In the genomic region with DNA sequence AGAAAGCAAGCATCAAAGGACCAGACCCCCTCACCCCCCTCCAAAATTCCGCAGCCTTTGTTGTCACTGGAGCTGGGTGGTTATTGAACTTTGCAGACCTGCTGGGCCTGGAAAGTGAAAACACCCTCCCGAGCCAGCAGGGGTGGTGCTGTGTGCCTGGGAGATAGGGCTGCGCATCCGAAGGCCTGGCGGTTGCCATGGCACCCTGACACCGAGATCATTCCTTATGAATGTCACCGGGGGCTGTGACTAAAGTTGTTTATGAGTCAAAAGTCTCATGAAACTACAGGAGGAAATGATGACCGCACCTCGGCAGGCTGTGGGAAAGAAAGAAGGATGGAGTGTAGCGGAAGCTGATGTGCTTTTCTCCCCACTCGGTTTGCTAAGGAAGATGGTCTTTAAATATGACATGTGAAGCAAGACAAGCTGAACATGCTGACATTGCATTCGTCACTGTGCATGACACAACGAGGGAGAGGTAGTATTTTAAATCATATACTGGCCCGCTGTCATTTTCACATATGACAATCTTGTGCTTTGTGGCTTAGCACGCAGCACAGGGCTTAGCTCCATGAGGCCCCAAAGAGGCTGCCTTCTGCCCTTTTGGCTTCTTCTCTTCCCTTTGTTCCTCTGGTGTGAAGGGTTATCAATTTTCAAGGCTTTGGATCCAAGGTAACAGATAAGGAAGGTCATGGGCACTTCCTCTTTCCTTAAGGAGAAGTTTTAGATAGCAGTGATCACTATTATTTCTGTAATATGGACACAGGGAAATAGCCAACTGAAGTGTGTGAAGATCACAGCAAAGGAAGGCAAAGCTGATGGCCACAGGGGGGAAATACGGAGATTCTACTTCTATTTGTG, we compare ENCODE assay signal across 2 cellular contexts.
A peak's percentile ranks its signal among the peaks of the same experiment; 100 is the strongest.
TF ChIP-seq lines count a peak whose summit lies in the region.

No MANE protein-coding gene starts in this region.

TF ChIP-seq in IMR-90, 13 proteins besides CTCF, POLR2A, EP300 and RAD21:
- no peak for TF ChIP-seq FOS (IDR thresholded peaks at IDR 0.05; ENCODE audit: low read depth, low read length)
- no peak for TF ChIP-seq RFX5 (IDR thresholded peaks at IDR 0.05; ENCODE audit: low read depth, low read length)
- TF ChIP-seq MAZ (IDR thresholded peaks at IDR 0.05; ENCODE audit: borderline replicate concordance, low read depth, low read length), result no peak
- TF ChIP-seq MAFK (IDR thresholded peaks at IDR 0.05; ENCODE audit: low read depth, low read length), result peak; percentile 55

TF ChIP-seq in HepG2, 621 proteins besides CTCF, POLR2A, EP300 and RAD21:
- TF ChIP-seq SP4 (CRISPR knock-in tag; IDR thresholded peaks at IDR 0.05) (no peak), HOXA3 (CRISPR knock-in tag; IDR thresholded peaks at IDR 0.05) (no peak), ZNF354B (CRISPR knock-in tag; IDR thresholded peaks at IDR 0.05) (no peak), CCAR2 (optimal IDR thresholded peaks at IDR 0.05; ENCODE audit: low read depth, low read length) (no peak), ZNF768 (CRISPR knock-in tag; IDR thresholded peaks at IDR 0.05) (no peak), MAFK (conservative IDR thresholded peaks at IDR 0.05 in 1 of 2, IDR thresholded peaks at IDR 0.05 in 1 of 2; ENCODE audit: low read length in 2 of 2) (peak; percentile 30 to 66; a peak in 2 of 4 replicates), GTF3A (CRISPR knock-in tag; conservative IDR thresholded peaks at IDR 0.05) (no peak), ZNF746 (CRISPR knock-in tag; IDR thresholded peaks at IDR 0.05) (no peak), ZNF343 (CRISPR knock-in tag; IDR thresholded peaks at IDR 0.05) (no peak), BRCA1 (CRISPR knock-in tag; IDR thresholded peaks at IDR 0.05) (no peak), MAFF (IDR thresholded peaks at IDR 0.05; ENCODE audit: low read depth, low read length) (0 out of 2 replicates have a peak, but pooled peaks have one; percentile 41)
- TF ChIP-seq, protein P1, sequence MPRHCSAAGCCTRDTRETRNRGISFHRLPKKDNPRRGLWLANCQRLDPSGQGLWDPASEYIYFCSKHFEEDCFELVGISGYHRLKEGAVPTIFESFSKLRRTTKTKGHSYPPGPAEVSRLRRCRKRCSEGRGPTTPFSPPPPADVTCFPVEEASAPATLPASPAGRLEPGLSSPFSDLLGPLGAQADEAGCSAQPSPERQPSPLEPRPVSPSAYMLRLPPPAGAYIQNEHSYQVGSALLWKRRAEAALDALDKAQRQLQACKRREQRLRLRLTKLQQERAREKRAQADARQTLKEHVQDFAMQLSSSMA (CRISPR knock-in tag; IDR thresholded peaks at IDR 0.05), result no peak
- TF ChIP-seq, protein P2, sequence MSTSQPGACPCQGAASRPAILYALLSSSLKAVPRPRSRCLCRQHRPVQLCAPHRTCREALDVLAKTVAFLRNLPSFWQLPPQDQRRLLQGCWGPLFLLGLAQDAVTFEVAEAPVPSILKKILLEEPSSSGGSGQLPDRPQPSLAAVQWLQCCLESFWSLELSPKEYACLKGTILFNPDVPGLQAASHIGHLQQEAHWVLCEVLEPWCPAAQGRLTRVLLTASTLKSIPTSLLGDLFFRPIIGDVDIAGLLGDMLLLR (CRISPR knock-in tag; IDR thresholded peaks at IDR 0.05), result no peak
